In genomic region chr2:149766339-149766738, GRCh38 we compare ENCODE assay signal across 19 cellular contexts.
DNase-seq lines count a peak whose midpoint lies in the region; ATAC-seq and TF ChIP-seq lines count a peak whose summit lies in the region.
"Had no signal": no experiment of that assay in that cellular context is flagged by ENCODE, and none has a peak within 500 bp of the region (broad histone marks: within the 10 kb centered on the region; RNA-seq: fewer than 3 reads in every experiment).

No MANE protein-coding gene starts in this region.

- ATAC-seq in omental fat pad (ENCODE audit: low FRiP score), result peak; percentile 60
- no peak for ATAC-seq in HG03520 (IDR thresholded peaks at IDR 0.05; ENCODE audit: unreplicated experiment)
- no peak for ATAC-seq in HG02840 (IDR thresholded peaks at IDR 0.05; ENCODE audit: low FRiP score, unreplicated experiment)
- ATAC-seq: HCT116, PC-3 had no signal

- DNase-seq in GM03348 (ENCODE audit: low spot score), result peak; percentile 40
- peak; percentile 21 for DNase-seq in NCI-H69 (lab: John Stamatoyannopoulos, UW)
- DNase-seq in fibroblast of mammary gland (ENCODE audit: low read depth), result peak; percentile 2
- no peak for DNase-seq in omental fat pad (ENCODE audit: low spot score)
- DNase-seq in anterior cingulate cortex (lab: John Stamatoyannopoulos, UW), result no peak
- DNase-seq: ACHN; Caco-2; CD4-positive, alpha-beta memory T cell; IMR-90; MV-4-11; NCI-H1694 treated with DMSO at 0.1 percent for 48 hours; NCI-H2081 treated with DMSO at 0.1 percent for 48 hours; NCI-H446 treated with DMSO at 0.1 percent for 48 hours; NCI-H526 treated with DMSO at 0.1 percent for 48 hours; PC-3 had no signal

- H3K4me3 ChIP-seq in fibroblast of mammary gland (ENCODE audit: control insufficient read depth, low read depth, low read length), result no peak overlapping the region
- H3K4me3 ChIP-seq: BLaER1 treated with 17β-estradiol and CSF1 and Interleukin-3, amounts not matched to agents 10 nM and 100 nM had no signal

- TF ChIP-seq CTCF in fibroblast of mammary gland (conservative IDR thresholded peaks at IDR 0.05; ENCODE audit: control insufficient read depth, insufficient read depth, low read depth, low read length) (no peak), omental fat pad (IDR thresholded peaks at IDR 0.05) (no peak)

Comparison
In these comparisons a context has a peak if more than half of its experiments do, and no peak if none do; other contexts are left out.
1. DNase-seq: peak in GM03348 (single experiment), NCI-H69 (single experiment) and fibroblast of mammary gland (single experiment); none in omental fat pad (single experiment) and anterior cingulate cortex (0 of 58).